In the genomic region with DNA sequence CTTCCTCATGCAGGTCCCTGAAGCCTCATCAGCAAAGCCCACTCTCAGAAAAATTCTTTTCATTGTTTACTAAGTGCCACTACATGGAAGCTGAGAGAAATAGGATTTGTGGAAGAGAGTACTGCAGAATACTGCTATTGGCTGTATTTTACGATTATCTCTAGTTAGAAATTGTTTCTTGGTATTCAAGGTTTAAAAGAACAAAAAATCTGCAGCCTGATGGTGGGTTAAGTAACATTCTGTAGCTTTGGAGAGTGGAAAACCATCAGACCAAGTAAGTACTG, we compare ENCODE assay signal across 8 cellular contexts. TPM values are rescaled to one million over a fixed set of nuclear protein-coding genes. Genes with fewer than 3 reads are reported as not detected.
DNase-seq lines count a peak whose midpoint lies in the region; ATAC-seq and TF ChIP-seq lines count a peak whose summit lies in the region.

No MANE protein-coding gene starts in this region.

- H3K4me3 ChIP-seq in BE2C (ENCODE audit: low read depth, low read length), result peak overlapping the region; percentile 44
- H3K4me3 ChIP-seq in HUES64 (ENCODE audit: low read length), result peak overlapping the region; percentile 37
- H3K4me3 ChIP-seq in coronary artery, result peak overlapping the region; percentile 64
- no peak overlapping the region for H3K4me3 ChIP-seq in body of pancreas

- peaks cover 12% of the 10 kb centered on the region for H3K4me1 Mint-ChIP-seq in nephron

- no peak for TF ChIP-seq POLR2A in body of pancreas (IDR thresholded peaks at IDR 0.05)

- ATAC-seq in body of pancreas, result no peak

- peaks cover 22% of the 10 kb centered on the region for H3K36me3 Mint-ChIP-seq in nephron (ENCODE audit: low read depth)

- H3K4me1 ChIP-seq in BE2C (0 out of 2 replicates have a peak, but pooled peaks cover 5% of the 10 kb centered on the region), HUES64 (ENCODE audit: insufficient read depth, low read length) (peaks cover 6% of the 10 kb centered on the region), body of pancreas (peaks cover 22% of the 10 kb centered on the region)

- H3K27ac ChIP-seq in HUES64 (ENCODE audit: low read depth, low read length), result no peak overlapping the region
- H3K27ac ChIP-seq in coronary artery, result peak overlapping the region in 1 of 2 donors; percentile 2
- no peak overlapping the region for H3K27ac ChIP-seq in body of pancreas

- H3K9ac ChIP-seq in HUES64 (ENCODE audit: low read depth, low read length), result no peak overlapping the region

- 85% methylated on average over 1 of the region's 1 CpG for WGBS in HUES64
- 38 to 63% methylated on average over 1 of the region's 1 CpG for WGBS in body of pancreas, 2 donors

- peak overlapping the region; percentile 42 to 58 (median 49) for H3K4me3 Mint-ChIP-seq in nephron

- peaks cover 15% of the 10 kb centered on the region for H3K36me3 ChIP-seq in BE2C
- H3K36me3 ChIP-seq in HUES64 (ENCODE audit: insufficient read depth, low read length), result peaks cover 26% of the 10 kb centered on the region
- peaks cover 0 to 11% of the 10 kb centered on the region in 2 donors for H3K36me3 ChIP-seq in body of pancreas (replicated peaks in 1 of 2; ENCODE audit: insufficient read depth in 1 of 2, low read depth in 2 of 2)

- H3K27me3 Mint-ChIP-seq in nephron (ENCODE audit: low read depth), result peaks cover 19% of the 10 kb centered on the region

- H3K9me3 ChIP-seq in BE2C, result no peaks in the 10 kb centered on the region
- no peaks in the 10 kb centered on the region for H3K9me3 ChIP-seq in HUES64 (ENCODE audit: insufficient read depth, low read depth, low read length)
- no peaks in the 10 kb centered on the region for H3K9me3 ChIP-seq in body of pancreas

- H3K27me3 ChIP-seq in BE2C, result no peaks in the 10 kb centered on the region
- no peaks in the 10 kb centered on the region for H3K27me3 ChIP-seq in HUES64 (ENCODE audit: insufficient read depth, low read length)
- H3K27me3 ChIP-seq in body of pancreas, result peaks cover 0 to 3% of the 10 kb centered on the region in 2 donors

- intact Hi-C loops in body of pancreas (cut with DNase I), result no loop called here

- TF ChIP-seq CTCF in BE2C (IDR thresholded peaks at IDR 0.05; ENCODE audit: low read depth, low read length) (no peak), coronary artery (IDR thresholded peaks at IDR 0.05) (no peak), nephron (IDR thresholded peaks at IDR 0.05; ENCODE audit: unreplicated experiment in 3 of 3) (no peak), body of pancreas (IDR thresholded peaks at IDR 0.05) (no peak)

- H3K27ac Mint-ChIP-seq in nephron, result no peak overlapping the region

- no peaks in the 10 kb centered on the region for H3K9me3 Mint-ChIP-seq in nephron

- no peak for DNase-seq in BE2C
- DNase-seq in coronary artery (ENCODE audit: low spot score), result no peak
- no peak for DNase-seq in DMS 273 treated with DMSO at 0.1 percent for 48 hours (lab: John Stamatoyannopoulos, UW)
- no peak for DNase-seq in body of pancreas
- no peak for DNase-seq in NCI-H2196 (lab: John Stamatoyannopoulos, UW; ENCODE audit: unreplicated experiment)
- no peak for DNase-seq in NCI-H2171 treated with DMSO at 0.1 percent for 48 hours (lab: John Stamatoyannopoulos, UW)

RNA-seq across cellular contexts. Expression of gene PTTG1IP, which starts 27.3 kb away (rescaled TPM):
- 217 TPM for polyA plus RNA-seq in BE2C (2012; ENCODE audit: insufficient read depth, insufficient read length, low read depth)
- 126 TPM for polyA plus RNA-seq in HUES64 (2013, experiment 1 of 2)
- 128 TPM for polyA plus RNA-seq in HUES64 (2013, experiment 2 of 2)
- 100 to 1,000 TPM in 1 of 2 donors, 10 to 100 TPM in 1; 71.5 to 106 TPM for total RNA-seq in body of pancreas

RNA-seq across cellular contexts. Expression of gene SUMO3, which starts 28.3 kb away (rescaled TPM):
- 93.0 TPM for polyA plus RNA-seq in BE2C (2012; ENCODE audit: insufficient read depth, insufficient read length, low read depth)
- polyA plus RNA-seq in HUES64 (2013, experiment 1 of 2), result 109 TPM
- polyA plus RNA-seq in HUES64 (2013, experiment 2 of 2), result 117 TPM
- total RNA-seq in body of pancreas, result 10 to 100 TPM; 20.4 to 33.2 TPM

RNA-seq across cellular contexts. Expression of gene UBE2G2, which starts 44.5 kb away (rescaled TPM):
- polyA plus RNA-seq in BE2C (2012; ENCODE audit: insufficient read depth, insufficient read length, low read depth), result 194 TPM
- 55.1 TPM for polyA plus RNA-seq in HUES64 (2013, experiment 1 of 2)
- polyA plus RNA-seq in HUES64 (2013, experiment 2 of 2), result 53.4 TPM
- 10 to 100 TPM; 61.7 to 64.3 TPM for total RNA-seq in body of pancreas

Comparison
In these comparisons a context has a peak if more than half of its experiments do, and no peak if none do; other contexts are left out.
1. H3K4me3 ChIP-seq: peak in BE2C (single experiment), HUES64 (single experiment) and coronary artery (single experiment); none in body of pancreas (0 of 2).